Comparison of ENCODE assay signal across 9 cellular contexts in the genomic region with DNA sequence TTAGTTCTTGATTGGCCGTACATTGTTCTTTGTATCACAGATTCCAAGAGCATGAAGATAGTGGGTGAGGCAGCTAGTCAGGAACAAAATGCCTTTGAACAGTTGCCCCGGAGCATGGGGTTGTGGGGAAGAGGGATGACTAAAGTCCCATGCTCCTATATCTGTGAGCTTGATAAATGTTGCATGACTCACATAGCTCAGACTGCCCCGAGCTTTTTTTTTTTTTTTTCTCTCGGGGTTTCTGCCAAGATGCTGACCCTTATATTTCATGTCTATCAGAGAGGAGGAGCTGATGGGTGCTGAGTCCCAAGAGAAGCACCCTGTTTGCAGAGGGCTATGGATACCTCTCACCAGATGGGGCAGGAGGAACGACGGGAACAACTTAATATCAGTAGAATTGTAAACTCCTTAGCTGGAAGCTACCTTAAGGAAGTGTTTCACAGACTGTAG. TPM values are rescaled to one million over a fixed set of nuclear protein-coding genes. Genes with fewer than 3 reads are reported as not detected.
DNase-seq lines count a peak whose midpoint lies in the region; ATAC-seq and TF ChIP-seq lines count a peak whose summit lies in the region.
"Had no signal": no experiment of that assay in that cellular context is flagged by ENCODE, and none has a peak within 500 bp of the region (broad histone marks: within the 10 kb centered on the region; RNA-seq: fewer than 3 reads in every experiment).

No MANE protein-coding gene starts in this region.

- peaks cover 10% of the 10 kb centered on the region for H3K79me2 ChIP-seq in osteoblast (ENCODE audit: insufficient read depth, low read length)

- no peak overlapping the region for H3K27ac ChIP-seq in Panc1 (ENCODE audit: low read length)
- peak overlapping the region; percentile 79 for H3K27ac ChIP-seq in osteoblast (ENCODE audit: low read depth, low read length)

- H3K9me3 ChIP-seq in Panc1 (ENCODE audit: control insufficient read depth, insufficient read depth, low read depth, low read length), result no peaks in the 10 kb centered on the region
- H3K9me3 ChIP-seq in osteoblast (ENCODE audit: low read depth, low read length), result no peaks in the 10 kb centered on the region

- ATAC-seq in Panc1 (peak; percentile 83), HG03196 (IDR thresholded peaks at IDR 0.05; ENCODE audit: unreplicated experiment) (no peak), HG02852 (IDR thresholded peaks at IDR 0.05; ENCODE audit: unreplicated experiment) (no peak)

- POLR2A ChIA-PET in Panc1 (lab: Charles Lee), result interaction anchor here (0.6 to 0.9 kb wide), 3 partner anchors 10 to 44 kb away, joined by 3 to 8 read pairs (median 4); no protein-coding TSS in a partner anchor

- BruUV-seq in Panc1 (replicated peaks; lab: Mats Ljungman, UMichigan), result no TSS peak

- H3K4me1 ChIP-seq in Panc1 (ENCODE audit: control insufficient read depth, insufficient read depth, low read length), result peaks cover 7% of the 10 kb centered on the region; the same call in 1 of the 2 replicates
- peaks cover 19% of the 10 kb centered on the region for H3K4me1 ChIP-seq in osteoblast (ENCODE audit: insufficient read depth, low read length)

- H3K36me3 ChIP-seq in Panc1 (ENCODE audit: control insufficient read depth, insufficient read depth, low read length) (no peaks in the 10 kb centered on the region), osteoblast (ENCODE audit: insufficient read depth, low read length) (no peaks in the 10 kb centered on the region)

- H3K4me3 ChIP-seq in Panc1 (ENCODE audit: low read depth in 2 of 2, low read length in 2 of 2), result no peak overlapping the region
- H3K4me3 ChIP-seq in fibroblast of mammary gland (ENCODE audit: control insufficient read depth, low read depth, low read length), result no peak overlapping the region
- no peak overlapping the region for H3K4me3 ChIP-seq in osteoblast (ENCODE audit: insufficient read depth, low read length)
- H3K4me3 ChIP-seq: skin epidermis had no signal

- intact Hi-C loops in Panc1 (cut with micrococcal nuclease; ENCODE audit: unreplicated experiment), result loop anchor here (10.0 kb wide), 1 partner anchor 61 kb away; the partner anchor contains the start of gene CLIC4
- intact Hi-C loops in posterior cingulate gyrus (cut with DNase I), result no loop called here

- H3K4me2 ChIP-seq in osteoblast (ENCODE audit: insufficient read depth, low read length), result peak overlapping the region; percentile 66

- H3K27me3 ChIP-seq in Panc1 (ENCODE audit: control insufficient read depth, insufficient read depth, low read length), result no peaks in the 10 kb centered on the region
- H3K27me3 ChIP-seq in osteoblast (ENCODE audit: insufficient read depth, low read length), result no peaks in the 10 kb centered on the region

- no peaks in the 10 kb centered on the region for H4K20me1 ChIP-seq in osteoblast (ENCODE audit: insufficient read depth, low read length)

- CTCF ChIA-PET in Panc1 (lab: Charles Lee), result interaction anchor here (0.6 to 2.9 kb wide), 8 partner anchors 11 to 433 kb away, joined by 3 to 18 read pairs (median 4); no protein-coding TSS in a partner anchor

- no peak for TF ChIP-seq CTCF in Panc1 (IDR thresholded peaks at IDR 0.05)
- TF ChIP-seq CTCF in fibroblast of mammary gland (conservative IDR thresholded peaks at IDR 0.05; ENCODE audit: control insufficient read depth, insufficient read depth, low read depth, low read length), result no peak
- no peak for TF ChIP-seq CTCF in osteoblast (IDR thresholded peaks at IDR 0.05; ENCODE audit: extremely low read depth, low read depth, low read length)

- in situ Hi-C loops in Panc1 (cut with HindIII; ENCODE audit: low pct_unique_long_range_greater_than_20kb, low sequenced_read_pairs), result no loop called here

- H2AFZ ChIP-seq in osteoblast (ENCODE audit: low read length), result no peak overlapping the region

- peak; percentile 99 for DNase-seq in EH (ENCODE audit: low read depth)
- DNase-seq in Panc1 (ENCODE audit: low read depth, low spot score), result no peak
- peak; percentile 97 for DNase-seq in fibroblast of mammary gland (ENCODE audit: low read depth)
- peak; percentile 93 for DNase-seq in osteoblast (ENCODE audit: insufficient read length, low spot score, missing footprints)
- DNase-seq in posterior cingulate gyrus, result no peak
- no peak for DNase-seq in DMS79 treated with DMSO at 0.1 percent for 48 hours (lab: John Stamatoyannopoulos, UW)

RNA-seq across cellular contexts. Expression of gene SRRM1, which starts 40.6 kb away (rescaled TPM):
- total RNA-seq in Panc1 (2021; ENCODE audit: unreplicated experiment) (160 TPM), osteoblast (50.7 and 53.3 TPM in 2 replicates)
- 60.9 TPM for polyA plus RNA-seq in Panc1 (2012; ENCODE audit: insufficient read length)

Comparison
In these comparisons a context has a peak if more than half of its experiments do, and no peak if none do; other contexts are left out.
1. DNase-seq: peak in EH (single experiment), fibroblast of mammary gland (single experiment) and osteoblast (single experiment); none in Panc1 (single experiment), posterior cingulate gyrus (0 of 10) and DMS79 treated with DMSO at 0.1 percent for 48 hours (single experiment).